Comparison of ENCODE assay signal across 10 cellular contexts in the genomic region with DNA sequence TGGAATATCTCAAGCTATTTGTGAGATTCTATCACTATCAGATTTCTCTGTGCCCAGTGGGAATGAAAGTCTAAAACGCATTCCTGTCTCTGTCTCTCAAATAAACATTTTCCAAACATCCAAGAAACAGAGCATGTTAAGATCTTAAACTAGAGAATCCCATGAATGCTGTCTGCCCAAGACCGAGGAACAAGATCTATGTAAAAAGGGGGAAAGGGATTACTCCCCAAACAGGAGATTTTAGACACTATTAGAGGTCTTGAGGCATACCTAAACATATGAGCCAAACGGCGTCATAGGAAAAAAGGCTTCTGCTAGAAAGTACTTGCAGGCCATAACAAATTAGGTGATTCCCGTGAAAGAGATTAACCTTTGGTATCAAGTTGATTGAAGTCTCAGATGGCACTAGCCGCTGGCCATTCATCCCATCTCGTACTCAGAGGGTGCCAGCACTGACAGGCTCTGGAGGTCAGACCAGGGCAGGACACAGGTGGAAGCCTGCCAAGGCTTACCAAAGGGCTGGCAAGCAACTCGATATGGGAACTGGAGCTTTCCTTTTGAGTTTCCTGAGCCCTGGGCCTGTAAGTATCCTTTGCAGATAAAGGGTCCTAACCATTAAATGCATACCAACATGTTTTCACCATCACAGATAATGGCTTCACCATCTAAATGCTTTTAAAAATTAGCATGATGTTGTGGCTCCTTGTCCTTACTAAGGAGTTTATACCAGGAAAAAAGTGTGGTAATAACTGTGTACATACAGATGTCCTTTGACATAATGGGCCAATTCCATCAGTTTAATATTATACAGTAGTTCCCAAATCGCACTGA.
DNase-seq lines count a peak whose midpoint lies in the region; ATAC-seq and TF ChIP-seq lines count a peak whose summit lies in the region.
"Had no signal": no experiment of that assay in that cellular context is flagged by ENCODE, and none has a peak within 500 bp of the region (broad histone marks: within the 10 kb centered on the region; RNA-seq: fewer than 3 reads in every experiment).

No MANE protein-coding gene starts in this region.

- TF ChIP-seq CTCF in fibroblast of villous mesenchyme (IDR thresholded peaks at IDR 0.05; ENCODE audit: insufficient read depth, low read depth, low read length), result no peak

- ATAC-seq in GM21825 (IDR thresholded peaks at IDR 0.05; ENCODE audit: unreplicated experiment), result no peak
- no peak for ATAC-seq in GM21526 (IDR thresholded peaks at IDR 0.05; ENCODE audit: low FRiP score, unreplicated experiment)
- ATAC-seq: Panc1 had no signal

- peak; percentile 24 for DNase-seq in NCI-H82 (lab: John Stamatoyannopoulos, UW)
- no peak for DNase-seq in NCI-H82 treated with DMSO at 0.1 percent for 48 hours (lab: John Stamatoyannopoulos, UW; ENCODE audit: unreplicated experiment)
- peak; percentile 38 for DNase-seq in fibroblast of villous mesenchyme (ENCODE audit: low read depth)
- peak; percentile 94 for DNase-seq in myocyte (ENCODE audit: low read depth)
- no peak for DNase-seq in Kasumi-1 (lab: John Stamatoyannopoulos, UW)
- no peak for DNase-seq in NCI-H345 treated with DMSO at 0.1 percent for 48 hours (lab: John Stamatoyannopoulos, UW; ENCODE audit: unreplicated experiment)
- DNase-seq: ACHN had no signal

- H3K4me3 ChIP-seq in fibroblast of villous mesenchyme (ENCODE audit: low read depth, low read length), result no peak overlapping the region

Comparison
In these comparisons a context has a peak if more than half of its experiments do, and no peak if none do; other contexts are left out.
1. DNase-seq: peak in NCI-H82 (single experiment), fibroblast of villous mesenchyme (single experiment) and myocyte (single experiment); none in NCI-H82 treated with DMSO at 0.1 percent for 48 hours (single experiment), Kasumi-1 (0 of 2) and NCI-H345 treated with DMSO at 0.1 percent for 48 hours (single experiment).